ENCODE assay signal across 2 cellular contexts in genomic region chr6:87683890-87684289, GRCh38.
A peak's percentile ranks its signal among the peaks of the same experiment; 100 is the strongest.
TF ChIP-seq lines count a peak whose summit lies in the region.

No MANE protein-coding gene starts in this region.

TF ChIP-seq in HEK293, 187 proteins besides CTCF, POLR2A, EP300 and RAD21:
- TF ChIP-seq ZNF175 (tag by site-specific recombination; IDR thresholded peaks at IDR 0.05) (no peak), ZNF777 (tag by site-specific recombination; IDR thresholded peaks at IDR 0.05; ENCODE audit: borderline replicate concordance) (no peak), FEZF1 (tag by site-specific recombination; IDR thresholded peaks at IDR 0.05) (peak; percentile 30; the same call in 1 of the 2 replicates), PRDM6 (tag by site-specific recombination; IDR thresholded peaks at IDR 0.05) (peak; percentile 41), TRIM28 (IDR thresholded peaks at IDR 0.05; ENCODE audit: borderline replicate concordance, low read length) (no peak), ZXDB (tag by site-specific recombination; IDR thresholded peaks at IDR 0.05) (0 out of 2 replicates have a peak, but pooled peaks have one; percentile 26), BCL11B (tag by site-specific recombination; IDR thresholded peaks at IDR 0.05; ENCODE audit: low read depth) (no peak), ZNF366 (tag by site-specific recombination; conservative IDR thresholded peaks at IDR 0.05) (no peak), ZNF843 (tag by site-specific recombination; IDR thresholded peaks at IDR 0.05) (0 out of 2 replicates have a peak, but pooled peaks have one; percentile 21), SP7 (tag by site-specific recombination; IDR thresholded peaks at IDR 0.05) (peak; percentile 67), EGR2 (tag by site-specific recombination; IDR thresholded peaks at IDR 0.05; ENCODE audit: low read depth) (no peak), PRDM1 (tag by site-specific recombination; IDR thresholded peaks at IDR 0.05) (0 out of 2 replicates have a peak, but pooled peaks have one; percentile 42)

TF ChIP-seq in GM12878, 131 proteins besides CTCF, POLR2A, EP300 and RAD21:
- TF ChIP-seq KDM1A (IDR thresholded peaks at IDR 0.05; ENCODE audit: borderline replicate concordance) (no peak), ATF7 (IDR thresholded peaks at IDR 0.05; ENCODE audit: low read depth) (no peak), PKNOX1 (IDR thresholded peaks at IDR 0.05) (no peak), SMAD1 (IDR thresholded peaks at IDR 0.05; ENCODE audit: low read depth, partially characterized antibody) (no peak), BMI1 (IDR thresholded peaks at IDR 0.05; ENCODE audit: borderline replicate concordance) (no peak), NRF1 (conservative IDR thresholded peaks at IDR 0.05; ENCODE audit: low read depth, low read length) (no peak), BRCA1 (IDR thresholded peaks at IDR 0.05; ENCODE audit: low read depth, low read length) (no peak), CBFB (IDR thresholded peaks at IDR 0.05; ENCODE audit: low read depth) (no peak), EED (IDR thresholded peaks at IDR 0.05; ENCODE audit: low read depth) (no peak), NR2C2 (IDR thresholded peaks at IDR 0.05; ENCODE audit: borderline replicate concordance, control insufficient read depth, insufficient read length, low read depth) (no peak), ATF3 (IDR thresholded peaks at IDR 0.05; ENCODE audit: borderline replicate concordance, extremely low read depth, low read depth, low read length) (no peak), POLR2AphosphoS5 (IDR thresholded peaks at IDR 0.05; ENCODE audit: low read length) (no peak), EZH2 (IDR thresholded peaks at IDR 0.05; ENCODE audit: borderline replicate concordance, control insufficient read depth, low read depth, low read length) (no peak), SREBF1 (IDR thresholded peaks at IDR 0.05; ENCODE audit: low read length) (no peak), ASH2L (IDR thresholded peaks at IDR 0.05; ENCODE audit: borderline replicate concordance, low read depth) (no peak), POU2F2 (IDR thresholded peaks at IDR 0.05; ENCODE audit: borderline replicate concordance, low read depth, low read length) (no peak), DPF2 (IDR thresholded peaks at IDR 0.05) (no peak), ZNF622 (IDR thresholded peaks at IDR 0.05) (no peak), PAX8 (IDR thresholded peaks at IDR 0.05) (no peak), CHD2 (IDR thresholded peaks at IDR 0.05; ENCODE audit: borderline replicate concordance, low read depth, low read length) (no peak)
